In the genomic region with DNA sequence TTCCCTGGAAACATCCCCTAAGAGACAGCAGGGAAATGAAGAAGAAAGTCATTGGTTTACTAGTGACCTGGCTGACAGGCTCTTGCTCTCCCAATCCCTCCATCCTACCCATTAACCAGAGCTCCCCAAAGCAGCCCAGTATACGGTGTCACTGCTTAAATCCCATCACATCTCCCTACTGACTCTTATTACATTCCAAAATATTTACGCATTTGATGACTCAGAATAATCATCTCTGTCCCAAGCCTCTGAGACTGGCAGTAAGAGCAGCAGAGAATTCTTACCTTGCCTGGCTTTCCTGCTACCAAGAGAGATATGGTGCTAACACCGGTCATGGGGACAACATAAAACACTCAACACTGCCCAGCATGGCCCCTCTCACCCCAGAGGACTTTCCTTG, we compare ENCODE assay signal across 1 cellular context.
TF ChIP-seq lines count a peak whose summit lies in the region.

No MANE protein-coding gene starts in this region.

TF ChIP-seq in HCT116, 20 proteins besides CTCF, POLR2A, EP300 and RAD21 (continued from another document):
- TF ChIP-seq, protein P1, sequence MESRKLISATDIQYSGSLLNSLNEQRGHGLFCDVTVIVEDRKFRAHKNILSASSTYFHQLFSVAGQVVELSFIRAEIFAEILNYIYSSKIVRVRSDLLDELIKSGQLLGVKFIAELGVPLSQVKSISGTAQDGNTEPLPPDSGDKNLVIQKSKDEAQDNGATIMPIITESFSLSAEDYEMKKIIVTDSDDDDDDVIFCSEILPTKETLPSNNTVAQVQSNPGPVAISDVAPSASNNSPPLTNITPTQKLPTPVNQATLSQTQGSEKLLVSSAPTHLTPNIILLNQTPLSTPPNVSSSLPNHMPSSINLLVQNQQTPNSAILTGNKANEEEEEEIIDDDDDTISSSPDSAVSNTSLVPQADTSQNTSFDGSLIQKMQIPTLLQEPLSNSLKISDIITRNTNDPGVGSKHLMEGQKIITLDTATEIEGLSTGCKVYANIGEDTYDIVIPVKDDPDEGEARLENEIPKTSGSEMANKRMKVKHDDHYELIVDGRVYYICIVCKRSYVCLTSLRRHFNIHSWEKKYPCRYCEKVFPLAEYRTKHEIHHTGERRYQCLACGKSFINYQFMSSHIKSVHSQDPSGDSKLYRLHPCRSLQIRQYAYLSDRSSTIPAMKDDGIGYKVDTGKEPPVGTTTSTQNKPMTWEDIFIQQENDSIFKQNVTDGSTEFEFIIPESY (IDR thresholded peaks at IDR 0.05; ENCODE audit: extremely low read depth, insufficient replicate concordance, low read length), result no peak
- TF ChIP-seq ZNF274 (IDR thresholded peaks at IDR 0.05; ENCODE audit: low read depth, low read length) (no peak), POLR2AphosphoS5 (IDR thresholded peaks at IDR 0.05; ENCODE audit: low read depth, low read length) (no peak), CEBPB (IDR thresholded peaks at IDR 0.05; ENCODE audit: low read depth) (no peak), CBX3 (IDR thresholded peaks at IDR 0.05; ENCODE audit: low read depth) (0 out of 2 replicates have a peak, but pooled peaks have one; percentile 37), JUND (IDR thresholded peaks at IDR 0.05) (peak; percentile 65), FOSL1 (IDR thresholded peaks at IDR 0.05; ENCODE audit: low read depth) (peak; percentile 80), SIN3A (IDR thresholded peaks at IDR 0.05; ENCODE audit: low read depth) (no peak), SP1 (IDR thresholded peaks at IDR 0.05; ENCODE audit: low read depth) (no peak)
- TF ChIP-seq, protein P2, sequence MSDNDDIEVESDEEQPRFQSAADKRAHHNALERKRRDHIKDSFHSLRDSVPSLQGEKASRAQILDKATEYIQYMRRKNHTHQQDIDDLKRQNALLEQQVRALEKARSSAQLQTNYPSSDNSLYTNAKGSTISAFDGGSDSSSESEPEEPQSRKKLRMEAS (IDR thresholded peaks at IDR 0.05), result no peak
TF ChIP-seq in HCT116: peak in this region for 3.
